In the genomic region with DNA sequence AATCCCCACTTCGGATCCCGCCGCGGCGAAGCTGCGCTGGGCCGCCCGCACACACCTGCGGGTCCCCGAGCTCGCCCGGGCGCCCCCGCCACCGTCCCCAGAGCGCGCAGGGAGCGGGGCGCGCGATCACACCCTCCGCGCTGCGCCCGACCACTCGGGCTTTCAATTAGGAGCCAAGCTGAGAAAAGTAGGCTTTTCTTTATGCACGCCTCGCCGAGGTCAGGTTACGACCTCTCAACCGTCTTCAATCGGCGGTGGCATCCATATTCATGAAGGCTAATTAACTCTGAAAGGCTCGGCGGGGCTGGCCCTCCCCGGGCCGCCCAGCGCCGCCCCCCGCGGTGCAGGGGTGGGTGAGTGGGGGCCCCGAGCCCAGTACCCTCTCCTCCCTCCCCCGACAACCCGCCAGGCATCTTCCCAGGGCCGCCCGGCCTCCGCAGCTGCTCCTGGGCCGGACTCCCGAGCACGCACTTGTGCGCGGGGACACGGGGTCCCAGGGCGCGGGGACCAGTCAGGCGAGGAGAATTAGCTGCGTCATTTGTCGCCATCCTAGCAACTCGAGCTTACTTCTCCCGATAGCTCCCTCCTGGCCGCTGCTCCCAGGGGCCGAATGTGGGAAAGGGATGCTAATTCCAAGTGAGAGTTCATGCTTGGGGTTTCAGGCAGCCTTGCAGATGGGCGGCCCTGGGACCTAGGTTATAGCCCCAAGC, we compare ENCODE assay signal across 8 cellular contexts.
A peak's percentile ranks its signal among the peaks of the same experiment; 100 is the strongest.
DNase-seq lines count a peak whose midpoint lies in the region; TF ChIP-seq lines count a peak whose summit lies in the region.

No MANE protein-coding gene starts in this region.

- peak; percentile 93 for DNase-seq in ELF-1 (ENCODE audit: low read depth, low spot score)
- DNase-seq in activated CD4-positive, alpha-beta T cell treated with anti-CD3 and anti-CD28 coated beads, Interleukin-2, amount 10 ng/mL, durations not matched to agents 24 days and 14 days = peak; percentile 77
- DNase-seq in effector memory CD4-positive, alpha-beta T cell = no peak
- peak; percentile 64 to 93 for DNase-seq in lower leg skin (ENCODE audit: low spot score in 2 of 2)
- peak; percentile 24 for DNase-seq in stimulated activated CD8-positive, alpha-beta memory T cell treated with anti-CD3 and anti-CD28 coated beads, Interleukin-12 subunit alpha, Interleukin-12 subunit beta, amount 100 ng/mL, for 4 hours (ENCODE audit: low read depth)
- no peak for DNase-seq in RPMI8226
- no peak for DNase-seq in T1000 (lab: John Stamatoyannopoulos, UW)

- H3K9me2 ChIP-seq in Loucy (replicated peaks; ENCODE audit: low read depth, low read length) = no peaks in the 10 kb centered on the region

- peaks cover 3% of the 10 kb centered on the region for H3K36me3 Mint-ChIP-seq in activated CD4-positive, alpha-beta T cell treated with anti-CD3 and anti-CD28 coated beads, Interleukin-2, amount 10 ng/mL, durations not matched to agents 24 days and 14 days (ENCODE audit: low read depth)

- H4K20me1 ChIP-seq in Loucy (ENCODE audit: insufficient read depth, low read length, poor library complexity, severe bottlenecking) = no peaks in the 10 kb centered on the region

- 0 out of 2 replicates have a peak overlapping the region, but pooled peaks have one; percentile 81 for H2AFZ ChIP-seq in Loucy (ENCODE audit: low read length)

- peak overlapping the region; percentile 57 for H3K4me2 ChIP-seq in Loucy (ENCODE audit: low read depth, low read length, poor library complexity, severe bottlenecking)

- H3F3A ChIP-seq in Loucy (ENCODE audit: low read depth) = no peaks in the 10 kb centered on the region

- H3K4me1 ChIP-seq in Loucy (ENCODE audit: insufficient read depth, low read length, poor library complexity, severe bottlenecking) = peaks cover 16% of the 10 kb centered on the region
- H3K4me1 ChIP-seq in effector memory CD4-positive, alpha-beta T cell (ENCODE audit: control insufficient read depth, insufficient read depth, low read length, poor library complexity, severe bottlenecking) = peaks cover 13% of the 10 kb centered on the region

- H3K36me3 ChIP-seq in Loucy (ENCODE audit: insufficient read depth, low read length) = no peaks in the 10 kb centered on the region
- H3K36me3 ChIP-seq in effector memory CD4-positive, alpha-beta T cell (ENCODE audit: control insufficient read depth, insufficient read depth, low read length) = no peaks in the 10 kb centered on the region

- peaks cover 4% of the 10 kb centered on the region for H3K9me3 Mint-ChIP-seq in activated CD4-positive, alpha-beta T cell treated with anti-CD3 and anti-CD28 coated beads, Interleukin-2, amount 10 ng/mL, durations not matched to agents 24 days and 14 days

- peaks cover 37% of the 10 kb centered on the region for H3K4me1 Mint-ChIP-seq in activated CD4-positive, alpha-beta T cell treated with anti-CD3 and anti-CD28 coated beads, Interleukin-2, amount 10 ng/mL, durations not matched to agents 24 days and 14 days

- no peak for TF ChIP-seq POLR2A in lower leg skin (IDR thresholded peaks at IDR 0.05)

- no peaks in the 10 kb centered on the region for H3K79me2 ChIP-seq in Loucy (ENCODE audit: insufficient read depth, low read length)

- H3K4me3 ChIP-seq in Loucy (ENCODE audit: low read length, poor library complexity, severe bottlenecking) (peak overlapping the region; percentile 66), lower leg skin (ENCODE audit: low read depth, poor library complexity, severe bottlenecking) (peak overlapping the region; percentile 47)
- H3K4me3 ChIP-seq in effector memory CD4-positive, alpha-beta T cell (ENCODE audit: insufficient read depth, low read depth, low read length, poor library complexity, severe bottlenecking) = peak overlapping the region; percentile 77

- no peaks in the 10 kb centered on the region for H3K27me3 Mint-ChIP-seq in activated CD4-positive, alpha-beta T cell treated with anti-CD3 and anti-CD28 coated beads, Interleukin-2, amount 10 ng/mL, durations not matched to agents 24 days and 14 days

- peak overlapping the region; percentile 84 for H3K4me3 Mint-ChIP-seq in activated CD4-positive, alpha-beta T cell treated with anti-CD3 and anti-CD28 coated beads, Interleukin-2, amount 10 ng/mL, durations not matched to agents 24 days and 14 days

- H3K27me3 ChIP-seq in Loucy (ENCODE audit: insufficient read depth, low read length, poor library complexity, severe bottlenecking) = no peaks in the 10 kb centered on the region
- no peaks in the 10 kb centered on the region for H3K27me3 ChIP-seq in effector memory CD4-positive, alpha-beta T cell (replicated peaks; ENCODE audit: control insufficient read depth, insufficient read depth, low read length, poor library complexity, severe bottlenecking)

- no peaks in the 10 kb centered on the region for H3K9me3 ChIP-seq in Loucy (ENCODE audit: insufficient read depth, low read depth, low read length)
- H3K9me3 ChIP-seq in effector memory CD4-positive, alpha-beta T cell (ENCODE audit: control insufficient read depth, low read length) = no peaks in the 10 kb centered on the region

- H3K9ac ChIP-seq in Loucy (ENCODE audit: low read depth, low read length, poor library complexity, severe bottlenecking) = no peak overlapping the region

- TF ChIP-seq CTCF in Loucy (conservative IDR thresholded peaks at IDR 0.05; ENCODE audit: low read length) (no peak), lower leg skin (IDR thresholded peaks at IDR 0.05) (no peak)

- 5 to 9% methylated on average over 46 to 58 of the region's 63 CpGs for WGBS in lower leg skin, 2 donors

- peak overlapping the region; percentile 50 for H3K27ac ChIP-seq in effector memory CD4-positive, alpha-beta T cell (ENCODE audit: insufficient read depth, low read length, poor library complexity, severe bottlenecking)

- intact Hi-C loops in activated CD4-positive, alpha-beta T cell treated with anti-CD3 and anti-CD28 coated beads, Interleukin-2, amount 10 ng/mL, durations not matched to agents 24 days and 14 days (cut with micrococcal nuclease) = loop anchor here (1.0 to 10.0 kb wide), 7 partner anchors 56 to 1023 kb away; a partner anchor contains a TSS
- intact Hi-C loops in lower leg skin (cut with DNase I; ENCODE audit: low total_unique reads) = loop anchor here (10.0 kb wide), 1 partner anchor 1020 kb away; no protein-coding TSS in a partner anchor

- H3K27ac Mint-ChIP-seq in activated CD4-positive, alpha-beta T cell treated with anti-CD3 and anti-CD28 coated beads, Interleukin-2, amount 10 ng/mL, durations not matched to agents 24 days and 14 days = peak overlapping the region; percentile 73

Comparison
In these comparisons a context has a peak if more than half of its experiments do, and no peak if none do; other contexts are left out.
1. DNase-seq: peak in ELF-1 (single experiment), activated CD4-positive, alpha-beta T cell treated with anti-CD3 and anti-CD28 coated beads, Interleukin-2, amount 10 ng/mL, durations not matched to agents 24 days and 14 days (single experiment), lower leg skin (2 of 2) and stimulated activated CD8-positive, alpha-beta memory T cell treated with anti-CD3 and anti-CD28 coated beads, Interleukin-12 subunit alpha, Interleukin-12 subunit beta, amount 100 ng/mL, for 4 hours (single experiment); none in effector memory CD4-positive, alpha-beta T cell (0 of 3), RPMI8226 (single experiment) and T1000 (single experiment).
2. Peak in every context shown above with its lines, with median percentiles within 50 percentile points of each other: H3K4me3 ChIP-seq.